8 cellular contexts compared by ENCODE assay signal in genomic region chr19:50383307-50383851, GRCh38. TPM values are rescaled to one million over a fixed set of nuclear protein-coding genes. Genes with fewer than 3 reads are reported as not detected.
DNase-seq lines count a peak whose midpoint lies in the region; ATAC-seq lines count a peak whose summit lies in the region.

No MANE protein-coding gene starts in this region.

- H3K9me3 ChIP-seq in iPS-18a (ENCODE audit: control insufficient read depth, low read depth, low read length): no peaks in the 10 kb centered on the region
- no peaks in the 10 kb centered on the region for H3K9me3 ChIP-seq in stomach smooth muscle (ENCODE audit: control insufficient read depth in 2 of 2, low read length in 2 of 2)

- H3K9ac ChIP-seq in iPS-18a (ENCODE audit: low read length) (peak overlapping the region; percentile 8), stomach smooth muscle (ENCODE audit: low read length in 2 of 2) (peak overlapping the region; percentile 68 to 74)

- H3K27ac Mint-ChIP-seq in activated CD4-positive, alpha-beta memory T cell treated with anti-CD3 and anti-CD28 coated beads for 36 hours: peak overlapping the region; percentile 95

- H3K36me3 ChIP-seq in iPS-18a (ENCODE audit: control insufficient read depth, low read depth, low read length) (peaks cover 48% of the 10 kb centered on the region), stomach smooth muscle (ENCODE audit: control insufficient read depth in 2 of 2, insufficient read depth in 2 of 2, low read length in 2 of 2) (peaks cover 19 to 36% of the 10 kb centered on the region in 2 donors)

- H3K4me3 ChIP-seq in iPS-18a (ENCODE audit: low read length) (peak overlapping the region; percentile 47), stomach smooth muscle (ENCODE audit: low read length in 2 of 2) (peak overlapping the region; percentile 62 to 82)

- H3K4me1 Mint-ChIP-seq in activated CD4-positive, alpha-beta memory T cell treated with anti-CD3 and anti-CD28 coated beads for 36 hours (ENCODE audit: low read depth): peaks cover 33% of the 10 kb centered on the region

- peak overlapping the region; percentile 98 for H3K4me3 Mint-ChIP-seq in activated CD4-positive, alpha-beta memory T cell treated with anti-CD3 and anti-CD28 coated beads for 36 hours

- no peaks in the 10 kb centered on the region for H3K27me3 ChIP-seq in iPS-18a (ENCODE audit: control insufficient read depth, insufficient read depth, low read length)
- H3K27me3 ChIP-seq in stomach smooth muscle (ENCODE audit: control insufficient read depth in 1 of 2, insufficient read depth in 2 of 2, low read length in 2 of 2): no peaks in the 10 kb centered on the region

- H3K4me1 ChIP-seq in iPS-18a (ENCODE audit: control insufficient read depth, low read depth, low read length): peaks cover 6% of the 10 kb centered on the region
- peaks cover 22% of the 10 kb centered on the region for H3K4me1 ChIP-seq in stomach smooth muscle (ENCODE audit: control insufficient read depth, insufficient read depth, low read length)

- H3K36me3 Mint-ChIP-seq in activated CD4-positive, alpha-beta memory T cell treated with anti-CD3 and anti-CD28 coated beads for 36 hours: peaks cover 38% of the 10 kb centered on the region

- H3K9me3 Mint-ChIP-seq in activated CD4-positive, alpha-beta memory T cell treated with anti-CD3 and anti-CD28 coated beads for 36 hours: no peaks in the 10 kb centered on the region

- peak; percentile 23 for DNase-seq in activated CD8-positive, alpha-beta memory T cell treated with anti-CD3 and anti-CD28 coated beads, Interleukin-2, amount 50 U/mL, for 4 hours
- DNase-seq in activated CD8-positive, alpha-beta memory T cell treated with anti-CD3 and anti-CD28 coated beads for 24 hours: no peak
- DNase-seq in activated CD4-positive, alpha-beta memory T cell treated with anti-CD3 and anti-CD28 coated beads for 36 hours: no peak
- no peak for DNase-seq in DMS53 (lab: John Stamatoyannopoulos, UW)
- no peak for DNase-seq in LoVo (ENCODE audit: low spot score)

- CTCF ChIA-PET in activated CD4-positive, alpha-beta memory T cell treated with anti-CD3 and anti-CD28 coated beads for 36 hours (lab: Charles Lee): interaction anchor here (1.4 to 2.5 kb wide), 4 partner anchors 14 to 154 kb away, joined by 3 to 13 read pairs (median 8); no protein-coding TSS in a partner anchor

- no peak overlapping the region for H3K27ac ChIP-seq in iPS-18a (ENCODE audit: low read length)
- peak overlapping the region; percentile 73 for H3K27ac ChIP-seq in stomach smooth muscle (ENCODE audit: low read length)

- no peak for ATAC-seq in GM19455 (IDR thresholded peaks at IDR 0.05; ENCODE audit: unreplicated experiment)

- no peaks in the 10 kb centered on the region for H3K27me3 Mint-ChIP-seq in activated CD4-positive, alpha-beta memory T cell treated with anti-CD3 and anti-CD28 coated beads for 36 hours

- intact Hi-C loops in activated CD4-positive, alpha-beta memory T cell treated with anti-CD3 and anti-CD28 coated beads for 36 hours (cut with micrococcal nuclease): loop anchor here (5.0 kb wide), 1 partner anchor 434 kb away; no protein-coding TSS in a partner anchor

- POLR2A ChIA-PET in activated CD4-positive, alpha-beta memory T cell treated with anti-CD3 and anti-CD28 coated beads for 36 hours (lab: Charles Lee): interaction anchor here (0.9 to 2.0 kb wide), 6 partner anchors 9 to 58 kb away, joined by 3 to 12 read pairs (median 4); no protein-coding TSS in a partner anchor

RNA-seq across cellular contexts. Expression of gene POLD1, which starts 0.8 kb away (rescaled TPM):
- 100 to 1,000 TPM; 190 to 191 TPM for total RNA-seq in activated CD4-positive, alpha-beta memory T cell treated with anti-CD3 and anti-CD28 coated beads for 36 hours

RNA-seq across cellular contexts. Expression of gene NR1H2, which starts 7.1 kb away (rescaled TPM):
- 10 to 100 TPM; 73.9 to 75.6 TPM for total RNA-seq in activated CD4-positive, alpha-beta memory T cell treated with anti-CD3 and anti-CD28 coated beads for 36 hours

RNA-seq across cellular contexts. Expression of gene NAPSA, which starts 17.9 kb away (rescaled TPM):
- total RNA-seq in activated CD4-positive, alpha-beta memory T cell treated with anti-CD3 and anti-CD28 coated beads for 36 hours: 10 to 100 TPM; 88.8 to 99.8 TPM

RNA-seq across cellular contexts. Expression of gene SPIB, which starts 35.4 kb away (rescaled TPM):
- under 1 TPM; 0.45 to 0.80 TPM for total RNA-seq in activated CD4-positive, alpha-beta memory T cell treated with anti-CD3 and anti-CD28 coated beads for 36 hours

RNA-seq across cellular contexts. Expression of gene MYBPC2, which starts 49.3 kb away (rescaled TPM):
- under 1 TPM; 0.38 to 0.94 TPM for total RNA-seq in activated CD4-positive, alpha-beta memory T cell treated with anti-CD3 and anti-CD28 coated beads for 36 hours
